8 cellular contexts compared by ENCODE assay signal in the genomic region with DNA sequence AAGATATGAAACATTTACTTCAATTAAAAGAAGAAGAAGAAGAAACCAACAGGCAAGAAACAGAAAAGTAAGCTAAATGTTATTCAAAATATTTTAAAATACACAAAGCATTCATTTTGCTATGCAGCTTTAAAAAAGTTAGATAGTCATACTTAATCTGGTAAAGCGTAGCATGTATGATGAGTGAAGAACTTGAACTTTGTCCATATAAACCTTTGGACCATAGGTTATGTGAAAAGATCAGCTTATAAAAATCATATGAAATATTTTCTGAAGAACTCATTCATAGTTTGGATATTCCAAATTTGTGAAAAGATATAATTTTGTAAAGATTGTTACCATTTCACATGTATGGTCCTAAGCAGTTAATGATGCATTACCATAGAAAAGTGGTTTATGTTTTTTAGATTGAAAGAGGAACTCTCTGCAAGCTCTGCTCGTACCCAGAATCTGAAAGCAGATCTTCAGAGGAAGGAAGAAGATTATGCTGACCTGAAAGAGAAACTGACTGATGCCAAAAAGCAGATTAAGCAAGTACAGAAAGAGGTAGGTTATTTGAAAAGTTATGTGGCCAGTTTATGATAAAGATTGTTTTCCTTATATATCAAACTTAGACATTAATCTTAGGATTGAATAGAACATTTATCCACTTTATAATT. TPM values are rescaled to one million over a fixed set of nuclear protein-coding genes. Genes with fewer than 3 reads are reported as not detected.
A peak's percentile ranks its signal among the peaks of the same experiment; 100 is the strongest.
DNase-seq lines count a peak whose midpoint lies in the region; ATAC-seq and TF ChIP-seq lines count a peak whose summit lies in the region.

No MANE protein-coding gene starts in this region.

- no CpG with 5 or more reads among the region's 2 CpGs for WGBS in neuronal stem cell (ENCODE audit: extremely low coverage in 2 of 2, insufficient read length in 2 of 2, insufficient replicate concordance in 1 of 2), 2 donors

- H3K14ac ChIP-seq in neuronal stem cell (ENCODE audit: low read length): no peak overlapping the region

- peaks cover 21% of the 10 kb centered on the region for H3K4me1 Mint-ChIP-seq in dendritic cell treated with granulocyte-macrophage colony-stimulating factor and Interleukin-4, amounts not matched to agents 40 ng/mL and 50 ng/mL, for 4 days (ENCODE audit: low read depth)

- peak overlapping the region; percentile 63 for H3K4me3 Mint-ChIP-seq in dendritic cell treated with granulocyte-macrophage colony-stimulating factor and Interleukin-4, amounts not matched to agents 40 ng/mL and 50 ng/mL, for 4 days

- no peaks in the 10 kb centered on the region for H3K4me1 ChIP-seq in neuronal stem cell (ENCODE audit: control insufficient read depth in 2 of 2, insufficient read depth in 1 of 2, low read depth in 1 of 2, low read length in 2 of 2)

- TF ChIP-seq CTCF in WERI-Rb-1 (IDR thresholded peaks at IDR 0.05; ENCODE audit: low read depth, low read length): no peak

- H3K27ac ChIP-seq in neuronal stem cell (replicated peaks; ENCODE audit: low read length) (no peak overlapping the region), WERI-Rb-1 (no peak overlapping the region)

- H3K36me3 Mint-ChIP-seq in dendritic cell treated with granulocyte-macrophage colony-stimulating factor and Interleukin-4, amounts not matched to agents 40 ng/mL and 50 ng/mL, for 4 days (ENCODE audit: low read depth): no peaks in the 10 kb centered on the region

- no peak overlapping the region for H2BK5ac ChIP-seq in neuronal stem cell (ENCODE audit: low read length)

- intact Hi-C loops in dendritic cell treated with granulocyte-macrophage colony-stimulating factor and Interleukin-4, amounts not matched to agents 40 ng/mL and 50 ng/mL, for 4 days (cut with micrococcal nuclease): loop anchor here (5.0 kb wide), 1 partner anchor 36 kb away; the partner anchor contains the start of gene KIF20B

- H2BK120ac ChIP-seq in neuronal stem cell (ENCODE audit: low read depth, low read length): no peak overlapping the region

- no peak overlapping the region for H3K9ac ChIP-seq in neuronal stem cell (ENCODE audit: low read depth, low read length, poor library complexity)

- H2AFZ ChIP-seq in neuronal stem cell (ENCODE audit: low read length): no peak overlapping the region

- no peaks in the 10 kb centered on the region for H3K9me3 Mint-ChIP-seq in dendritic cell treated with granulocyte-macrophage colony-stimulating factor and Interleukin-4, amounts not matched to agents 40 ng/mL and 50 ng/mL, for 4 days

- no peak overlapping the region for H3K4ac ChIP-seq in neuronal stem cell (ENCODE audit: low read length)

- no peak overlapping the region for H3K4me3 ChIP-seq in MG63
- no peak overlapping the region for H3K4me3 ChIP-seq in neuronal stem cell (ENCODE audit: low read length in 2 of 2)
- H3K4me3 ChIP-seq in WERI-Rb-1 (ENCODE audit: low read depth, low read length): no peak overlapping the region

- H3K4me2 ChIP-seq in neuronal stem cell (ENCODE audit: insufficient read depth, low read length, poor library complexity, severe bottlenecking): no peak overlapping the region

- no peak overlapping the region for H2BK15ac ChIP-seq in neuronal stem cell (ENCODE audit: low read length)

- H3K9me3 ChIP-seq in MG63 (no peaks in the 10 kb centered on the region), neuronal stem cell (replicated peaks in 1 of 2; ENCODE audit: control insufficient read depth in 2 of 2, insufficient read depth in 1 of 2, low read depth in 1 of 2, low read length in 2 of 2) (no peaks in the 10 kb centered on the region), WERI-Rb-1 (ENCODE audit: severe bottlenecking) (no peaks in the 10 kb centered on the region)

- peak; percentile 78 for ATAC-seq in GM18519 (IDR thresholded peaks at IDR 0.05; ENCODE audit: low FRiP score, unreplicated experiment)
- peak; percentile 95 for ATAC-seq in GM21529 (IDR thresholded peaks at IDR 0.05; ENCODE audit: unreplicated experiment)
- peak; percentile 91 for ATAC-seq in HG03460 (IDR thresholded peaks at IDR 0.05; ENCODE audit: unreplicated experiment)
- ATAC-seq in esophagus mucosa: no peak

- H4K8ac ChIP-seq in neuronal stem cell (ENCODE audit: low read depth, low read length): no peak overlapping the region

- peak overlapping the region; percentile 86 for H3K27ac Mint-ChIP-seq in dendritic cell treated with granulocyte-macrophage colony-stimulating factor and Interleukin-4, amounts not matched to agents 40 ng/mL and 50 ng/mL, for 4 days

- no peak overlapping the region for H4K91ac ChIP-seq in neuronal stem cell (ENCODE audit: low read depth, low read length, poor library complexity)

- H2AK5ac ChIP-seq in neuronal stem cell (ENCODE audit: low read depth, low read length): no peak overlapping the region

- H3K18ac ChIP-seq in neuronal stem cell (ENCODE audit: low read length): no peak overlapping the region

- no peak overlapping the region for H2BK12ac ChIP-seq in neuronal stem cell (ENCODE audit: low read length)

- H3K36me3 ChIP-seq in MG63 (peaks cover 46% of the 10 kb centered on the region), neuronal stem cell (replicated peaks in 1 of 2; ENCODE audit: control insufficient read depth in 2 of 2, insufficient read depth in 2 of 2, low read length in 2 of 2) (peaks cover 2 to 89% of the 10 kb centered on the region in 2 donors), WERI-Rb-1 (peaks cover 62% of the 10 kb centered on the region)

- no peaks in the 10 kb centered on the region for H3K27me3 Mint-ChIP-seq in dendritic cell treated with granulocyte-macrophage colony-stimulating factor and Interleukin-4, amounts not matched to agents 40 ng/mL and 50 ng/mL, for 4 days

- no peaks in the 10 kb centered on the region for H3K79me1 ChIP-seq in neuronal stem cell (ENCODE audit: low read depth, low read length)

- no peak overlapping the region for H3K23ac ChIP-seq in neuronal stem cell (ENCODE audit: low read depth, low read length, poor library complexity)

- no peak for DNase-seq in MG63
- no peak for DNase-seq in neuronal stem cell (ENCODE audit: low spot score)
- DNase-seq in WERI-Rb-1: no peak

- H3K27me3 ChIP-seq in MG63 (no peaks in the 10 kb centered on the region), neuronal stem cell (ENCODE audit: control insufficient read depth in 3 of 3, insufficient read depth in 3 of 3, low read depth in 1 of 3, low read length in 3 of 3) (no peaks in the 10 kb centered on the region), WERI-Rb-1 (ENCODE audit: insufficient read depth, low read depth, severe bottlenecking) (no peaks in the 10 kb centered on the region)

RNA-seq across cellular contexts. Expression of gene KIF20B, which starts 37.3 kb away (rescaled TPM):
- 8.2 and 20.6 TPM in 2 replicates for total RNA-seq in MG63 (2014; rRNA removed; shearing (Covaris generic); ENCODE audit: low replicate concordance)
- polyA plus RNA-seq in neuronal stem cell (2013, experiment 1 of 2): 30.2 TPM
- polyA plus RNA-seq in neuronal stem cell (2013, experiment 2 of 2): 32.3 TPM
- total RNA-seq in esophagus mucosa: 21.0 TPM
